ENCODE assay signal across 15 cellular contexts in the genomic region with DNA sequence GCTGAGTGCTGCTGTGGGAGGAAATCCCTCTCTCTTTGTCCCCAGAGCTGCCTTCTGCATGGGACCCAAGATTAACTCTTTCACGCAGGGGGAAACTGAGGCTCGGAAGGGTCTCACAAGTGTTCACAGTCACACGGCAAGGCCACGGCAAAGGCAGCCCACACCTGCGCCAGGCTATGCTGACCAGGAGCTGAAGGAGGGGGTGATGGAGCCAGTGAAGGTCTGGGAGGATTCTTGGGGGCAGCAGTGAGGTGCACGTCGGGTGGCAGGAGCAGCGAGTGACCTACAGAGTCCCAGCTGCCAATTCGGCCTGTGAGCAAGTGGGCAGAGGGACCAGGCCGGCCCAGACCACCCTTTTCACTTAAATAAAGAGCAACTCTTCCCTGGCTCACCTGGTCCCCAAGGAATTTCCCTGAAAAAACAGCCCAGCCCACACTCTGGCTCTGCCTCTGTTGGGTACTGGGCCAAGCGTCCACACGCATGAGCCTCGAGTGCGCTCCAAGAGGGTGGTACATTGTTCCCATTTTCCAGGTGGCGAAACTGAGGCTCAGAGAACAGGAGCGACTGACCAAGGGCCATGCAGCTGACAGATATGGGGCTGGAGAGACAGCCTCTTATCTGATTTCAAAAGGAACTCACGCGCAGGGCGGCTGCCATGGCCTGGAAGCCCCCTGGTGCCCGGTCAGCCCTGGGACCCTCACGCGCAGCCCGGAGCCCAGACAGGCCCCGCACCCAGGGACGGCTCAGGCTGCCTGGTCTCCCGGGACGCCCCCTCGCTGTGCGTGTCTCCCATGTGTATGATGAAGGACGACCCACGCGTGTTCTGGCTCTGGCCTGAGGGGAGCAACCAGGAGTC. TPM values are rescaled to one million over a fixed set of nuclear protein-coding genes. Genes with fewer than 3 reads are reported as not detected.
DNase-seq lines count a peak whose midpoint lies in the region; ATAC-seq and TF ChIP-seq lines count a peak whose summit lies in the region.
"Had no signal": no experiment of that assay in that cellular context is flagged by ENCODE, and none has a peak within 500 bp of the region (broad histone marks: within the 10 kb centered on the region; RNA-seq: fewer than 3 reads in every experiment).

No MANE protein-coding gene starts in this region.

- H3K4me3 Mint-ChIP-seq in HFFc6 = no peak overlapping the region
- H3K4me3 Mint-ChIP-seq: activated CD4-positive, alpha-beta memory T cell treated with anti-CD3 and anti-CD28 coated beads for 36 hours; activated T-helper 1 cell treated with anti-CD3 and anti-CD28 coated beads, Interleukin-12 subunit alpha, Interleukin-12 subunit beta, Interleukin-2, Interleukin-4 antibody, amounts not matched to agents 30 ng/mL and 10 ng/mL and 1 ng/mL, durations not matched to agents 14 hours and 24 hours and 36 hours; stimulated activated effector memory CD8-positive, alpha-beta T cell treated with anti-CD3 and anti-CD28 coated beads, Interleukin-12 subunit alpha, Interleukin-12 subunit beta, amount 100 ng/mL, for 72 hours had no signal

- peaks cover 22% of the 10 kb centered on the region for H3K4me1 Mint-ChIP-seq in HFFc6 (ENCODE audit: low read depth)
- H3K4me1 Mint-ChIP-seq: stimulated activated effector memory CD8-positive, alpha-beta T cell treated with anti-CD3 and anti-CD28 coated beads, Interleukin-12 subunit alpha, Interleukin-12 subunit beta, amount 100 ng/mL, for 72 hours had no signal

- no peak for ATAC-seq in activated CD4-positive, CD25-positive, alpha-beta regulatory T cell treated with anti-CD3 and anti-CD28 coated beads, Interleukin-2, amount 50 U/mL, for 24 hours
- ATAC-seq in left cardiac atrium = no peak
- ATAC-seq: stimulated activated effector memory CD8-positive, alpha-beta T cell treated with anti-CD3 and anti-CD28 coated beads, Interleukin-12 subunit alpha, Interleukin-12 subunit beta, amount 100 ng/mL, for 72 hours had no signal

- TF ChIP-seq CTCF in HFFc6 (IDR thresholded peaks at IDR 0.05) = no peak

- peak; percentile 28 for DNase-seq in activated CD4-positive, CD25-positive, alpha-beta regulatory T cell treated with anti-CD3 and anti-CD28 coated beads, Interleukin-2, amount 50 U/mL, for 72 hours
- no peak for DNase-seq in HFFc6
- DNase-seq in left cardiac atrium = peak; percentile 20
- peak; percentile 13 for DNase-seq in retina
- no peak for DNase-seq in NCI-H446 (lab: John Stamatoyannopoulos, UW)
- no peak for DNase-seq in DMS79 treated with DMSO at 0.1 percent for 48 hours (lab: John Stamatoyannopoulos, UW)
- no peak for DNase-seq in NCI-H2081 treated with DMSO at 0.1 percent for 48 hours (lab: John Stamatoyannopoulos, UW)
- DNase-seq: C1 segment of cervical spinal cord, foreskin melanocyte, KBM-7, NCI-H1048 had no signal

- intact Hi-C loops in left cardiac atrium (cut with DNase I) = no loop called here

- peaks cover 13% of the 10 kb centered on the region for H3K27me3 Mint-ChIP-seq in HFFc6 (ENCODE audit: insufficient read depth)
- H3K27me3 Mint-ChIP-seq: activated CD4-positive, alpha-beta memory T cell treated with anti-CD3 and anti-CD28 coated beads for 36 hours had no signal

- H3K9me3 Mint-ChIP-seq in HFFc6 = no peaks in the 10 kb centered on the region
- H3K9me3 Mint-ChIP-seq: activated CD4-positive, alpha-beta memory T cell treated with anti-CD3 and anti-CD28 coated beads for 36 hours; activated T-helper 1 cell treated with anti-CD3 and anti-CD28 coated beads, Interleukin-12 subunit alpha, Interleukin-12 subunit beta, Interleukin-2, Interleukin-4 antibody, amounts not matched to agents 30 ng/mL and 10 ng/mL and 1 ng/mL, durations not matched to agents 14 hours and 24 hours and 36 hours; stimulated activated effector memory CD8-positive, alpha-beta T cell treated with anti-CD3 and anti-CD28 coated beads, Interleukin-12 subunit alpha, Interleukin-12 subunit beta, amount 100 ng/mL, for 72 hours had no signal

- peak overlapping the region; percentile 18; the same call in 1 of the 2 replicates for H3K27ac Mint-ChIP-seq in HFFc6
- H3K27ac Mint-ChIP-seq: activated T-helper 1 cell treated with anti-CD3 and anti-CD28 coated beads, Interleukin-12 subunit alpha, Interleukin-12 subunit beta, Interleukin-2, Interleukin-4 antibody, amounts not matched to agents 30 ng/mL and 10 ng/mL and 1 ng/mL, durations not matched to agents 14 hours and 24 hours and 36 hours; stimulated activated effector memory CD8-positive, alpha-beta T cell treated with anti-CD3 and anti-CD28 coated beads, Interleukin-12 subunit alpha, Interleukin-12 subunit beta, amount 100 ng/mL, for 72 hours had no signal

- no peaks in the 10 kb centered on the region for H3K36me3 Mint-ChIP-seq in HFFc6 (ENCODE audit: low read depth)
- H3K36me3 Mint-ChIP-seq: activated CD4-positive, alpha-beta memory T cell treated with anti-CD3 and anti-CD28 coated beads for 36 hours; stimulated activated effector memory CD8-positive, alpha-beta T cell treated with anti-CD3 and anti-CD28 coated beads, Interleukin-12 subunit alpha, Interleukin-12 subunit beta, amount 100 ng/mL, for 72 hours had no signal

RNA-seq across cellular contexts. Expression of gene SARDH, which starts 28.2 kb away (rescaled TPM):
- 1 to 10 TPM in 4 of 6 experiments, under 1 TPM in 2; 0.24 to 5.1 (median 4.1) TPM for total RNA-seq in HFFc6 (2021; fragmentation: NEBNext Ultra II Directional; extraction: Animal tissue kit (Norgen Biotek cat#: 25700))
- total RNA-seq in left cardiac atrium = 1 to 10 TPM in 1 of 2 donors, under 1 TPM in 1; 0.88 to 1.4 TPM

Comparison
In these comparisons a context has a peak if more than half of its experiments do, and no peak if none do; other contexts are left out.
1. DNase-seq: peak in activated CD4-positive, CD25-positive, alpha-beta regulatory T cell treated with anti-CD3 and anti-CD28 coated beads, Interleukin-2, amount 50 U/mL, for 72 hours (single experiment), left cardiac atrium (single experiment) and retina (single experiment); none in HFFc6 (single experiment), NCI-H446 (0 of 2), DMS79 treated with DMSO at 0.1 percent for 48 hours (single experiment) and NCI-H2081 treated with DMSO at 0.1 percent for 48 hours (single experiment).